In the genomic region with DNA sequence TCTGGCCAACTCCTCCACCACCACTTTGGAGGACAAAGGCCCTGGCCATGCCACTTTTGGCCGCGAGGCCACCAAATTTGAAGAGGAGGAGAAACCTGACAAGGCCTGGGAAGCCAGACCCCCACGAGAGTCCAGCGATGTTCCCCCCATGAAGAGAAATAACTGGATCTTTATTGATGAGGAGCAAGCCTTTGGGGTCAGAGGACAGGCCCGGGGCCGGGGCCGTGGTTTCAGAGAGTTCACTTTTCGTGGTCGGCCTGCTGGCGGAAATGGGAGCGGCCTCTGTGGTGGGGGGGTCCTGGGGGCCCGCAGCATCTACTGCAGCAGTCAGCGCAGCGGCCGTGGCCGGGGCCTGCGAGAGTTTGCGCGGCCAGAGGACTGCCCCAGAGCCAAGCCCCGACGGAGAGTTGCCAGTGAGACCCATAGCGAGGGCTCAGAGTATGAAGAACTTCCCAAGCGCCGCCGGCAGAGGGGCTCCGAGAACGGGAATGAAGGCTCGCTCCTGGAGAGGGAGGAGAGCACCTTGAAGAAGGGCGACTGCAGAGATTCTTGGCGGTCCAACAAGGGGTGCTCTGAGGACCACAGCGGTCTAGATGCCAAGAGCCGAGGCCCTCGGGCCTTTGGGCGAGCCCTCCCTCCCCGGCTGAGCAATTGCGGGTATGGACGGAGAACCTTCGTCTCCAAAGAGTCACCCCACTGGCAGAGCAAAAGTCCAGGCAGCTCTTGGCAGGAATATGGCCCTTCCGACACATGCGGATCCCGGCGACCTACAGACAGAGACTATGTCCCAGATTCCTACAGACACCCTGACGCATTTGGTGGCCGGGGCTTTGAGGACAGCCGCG, we compare ENCODE assay signal across 15 cellular contexts. TPM values are rescaled to one million over a fixed set of nuclear protein-coding genes. Genes with fewer than 3 reads are reported as not detected.
DNase-seq lines count a peak whose midpoint lies in the region; ATAC-seq and TF ChIP-seq lines count a peak whose summit lies in the region.
"Had no signal": no experiment of that assay in that cellular context is flagged by ENCODE, and none has a peak within 500 bp of the region (broad histone marks: within the 10 kb centered on the region; RNA-seq: fewer than 3 reads in every experiment).

No MANE protein-coding gene starts in this region.

- DNase-seq in MCF 10A (ENCODE audit: unreplicated experiment) (no peak), mammary epithelial cell (no peak), midbrain (lab: John Stamatoyannopoulos, UW) (peak; percentile 44), upper lobe of right lung (peak; percentile 57), tibial nerve (ENCODE audit: low spot score in 2 of 2) (no peak), NCI-H1048 (lab: John Stamatoyannopoulos, UW) (no peak)
- no peak for DNase-seq in effector memory CD8-positive, alpha-beta T cell
- DNase-seq: activated CD4-positive, alpha-beta T cell treated with anti-CD3 and anti-CD28 coated beads, Interleukin-2, amount 50 U/mL, for 48 hours; amniotic stem cell; CD8-positive, alpha-beta memory T cell; NCI-H1105 treated with DMSO at 0.1 percent for 48 hours; NCI-H774; stomach; SW 1271 had no signal

- intact Hi-C loops in MCF 10A (cut with micrococcal nuclease) (no loop called here), mammary epithelial cell (cut with micrococcal nuclease) (loop anchor here (5.0 kb wide), 2 partner anchors 43 to 108 kb away; no protein-coding TSS in a partner anchor), upper lobe of right lung (cut with DNase I) (loop anchor here (10.0 kb wide), 1 partner anchor 131 kb away; no protein-coding TSS in a partner anchor)

- TF ChIP-seq EP300 in tibial nerve (IDR thresholded peaks at IDR 0.05): no peak

- no peak overlapping the region for H3K27ac ChIP-seq in mammary epithelial cell (ENCODE audit: insufficient read depth, low read depth, low read length)
- H3K27ac ChIP-seq in upper lobe of right lung: no peak overlapping the region
- no peak overlapping the region for H3K27ac ChIP-seq in tibial nerve
- H3K27ac ChIP-seq: stomach had no signal

- ATAC-seq in effector memory CD8-positive, alpha-beta T cell (replicated peaks): no peak
- ATAC-seq in upper lobe of right lung (no peak), HG03196 (IDR thresholded peaks at IDR 0.05; ENCODE audit: unreplicated experiment) (no peak)

- no peak overlapping the region for H3K4me2 ChIP-seq in mammary epithelial cell (ENCODE audit: insufficient read depth, low read depth, low read length)

- no peaks in the 10 kb centered on the region for H3K9me3 Mint-ChIP-seq in MCF 10A (ENCODE audit: unreplicated experiment)
- H3K9me3 Mint-ChIP-seq in effector memory CD8-positive, alpha-beta T cell: no peaks in the 10 kb centered on the region
- H3K9me3 Mint-ChIP-seq: CD8-positive, alpha-beta memory T cell had no signal

- H3K27me3 ChIP-seq in mammary epithelial cell (ENCODE audit: insufficient read depth, low read length) (no peaks in the 10 kb centered on the region), upper lobe of right lung (no peaks in the 10 kb centered on the region), tibial nerve (no peaks in the 10 kb centered on the region)
- H3K27me3 ChIP-seq: stomach had no signal

- POLR2A ChIA-PET in MCF 10A (lab: Yijun Ruan, JAX): no interaction called here

- TF ChIP-seq CTCF in MCF 10A (IDR thresholded peaks at IDR 0.05; ENCODE audit: unreplicated experiment) (no peak), mammary epithelial cell (conservative IDR thresholded peaks at IDR 0.05 in 1 of 2, IDR thresholded peaks at IDR 0.05 in 1 of 2; ENCODE audit: extremely low read depth in 1 of 2, insufficient read depth in 1 of 2, low read depth in 1 of 2, low read length in 2 of 2) (no peak), upper lobe of right lung (IDR thresholded peaks at IDR 0.05) (no peak), tibial nerve (IDR thresholded peaks at IDR 0.05) (no peak)

- WGBS in mammary epithelial cell (ENCODE audit: low coverage, missing lambda C conversion rate): 91% methylated on average over 20 of the region's 46 CpGs
- 90 to 91% methylated on average over 45 to 46 of the region's 46 CpGs for WGBS in tibial nerve, 2 donors

- dilution Hi-C loops in mammary epithelial cell (cut with HindIII; ENCODE audit: low sequenced_read_pairs): no loop called here

- in situ Hi-C loops in mammary epithelial cell (cut with MboI; ENCODE audit: low sequenced_read_pairs in 2 of 2): no loop called here

- H3K36me3 ChIP-seq in mammary epithelial cell (ENCODE audit: insufficient read depth, low read length): peaks cover 48% of the 10 kb centered on the region
- peaks cover 100% of the 10 kb centered on the region for H3K36me3 ChIP-seq in upper lobe of right lung
- H3K36me3 ChIP-seq in tibial nerve: peaks cover 11 to 100% (median 40%) of the 10 kb centered on the region in 3 donors

- H3K4me3 Mint-ChIP-seq in MCF 10A (ENCODE audit: unreplicated experiment): no peak overlapping the region
- H3K4me3 Mint-ChIP-seq in effector memory CD8-positive, alpha-beta T cell: no peak overlapping the region
- H3K4me3 Mint-ChIP-seq: CD8-positive, alpha-beta memory T cell had no signal

- CTCF ChIA-PET in MCF 10A (lab: Yijun Ruan, JAX): interaction anchor here (0.7 to 1.0 kb wide), 2 partner anchors 10 to 411 kb away, joined by 3 to 4 read pairs; no protein-coding TSS in a partner anchor
- CTCF ChIA-PET in mammary epithelial cell (lab: Charles Lee; ENCODE audit: low non-redundant PET): no interaction called here

- H3K4me1 ChIP-seq in mammary epithelial cell (ENCODE audit: insufficient read depth, low read length) (no peaks in the 10 kb centered on the region), upper lobe of right lung (no peaks in the 10 kb centered on the region), tibial nerve (no peaks in the 10 kb centered on the region)
- H3K4me1 ChIP-seq: stomach had no signal

- H4K20me1 ChIP-seq in mammary epithelial cell (ENCODE audit: insufficient read depth, low read length): peaks cover 2% of the 10 kb centered on the region

- no peak overlapping the region for H3K4me3 ChIP-seq in mammary epithelial cell (replicated peaks in 1 of 3; ENCODE audit: insufficient read depth in 1 of 3, low read depth in 2 of 3, low read length in 3 of 3)
- no peak overlapping the region for H3K4me3 ChIP-seq in upper lobe of right lung
- H3K4me3 ChIP-seq in tibial nerve: no peak overlapping the region
- H3K4me3 ChIP-seq: stomach had no signal

- no peak overlapping the region for H3K27ac Mint-ChIP-seq in MCF 10A (ENCODE audit: low read depth, unreplicated experiment)
- H3K27ac Mint-ChIP-seq in effector memory CD8-positive, alpha-beta T cell: peak overlapping the region; percentile 13 to 29
- H3K27ac Mint-ChIP-seq: CD8-positive, alpha-beta memory T cell had no signal

- peaks cover 69% of the 10 kb centered on the region for H3K79me2 ChIP-seq in mammary epithelial cell (ENCODE audit: insufficient read depth, low read length)

- peaks cover 99% of the 10 kb centered on the region for H3K36me3 Mint-ChIP-seq in MCF 10A (ENCODE audit: insufficient read depth, unreplicated experiment)
- H3K36me3 Mint-ChIP-seq in effector memory CD8-positive, alpha-beta T cell (ENCODE audit: insufficient read depth): peaks cover 90% of the 10 kb centered on the region

- no peaks in the 10 kb centered on the region for H3K27me3 Mint-ChIP-seq in MCF 10A (ENCODE audit: insufficient read depth, unreplicated experiment)
- H3K27me3 Mint-ChIP-seq in effector memory CD8-positive, alpha-beta T cell: no peaks in the 10 kb centered on the region

- H3K9me3 ChIP-seq in mammary epithelial cell (replicated peaks; ENCODE audit: insufficient read depth, low read length): no peaks in the 10 kb centered on the region
- no peaks in the 10 kb centered on the region for H3K9me3 ChIP-seq in upper lobe of right lung
- H3K9me3 ChIP-seq in tibial nerve: no peaks in the 10 kb centered on the region
- H3K9me3 ChIP-seq: stomach had no signal

- no peak for TF ChIP-seq POLR2A in tibial nerve (IDR thresholded peaks at IDR 0.05)

- BruUV-seq in MCF 10A (replicated peaks; lab: Mats Ljungman, UMichigan) (TSS peak; percentile 40), mammary epithelial cell (replicated peaks; lab: Mats Ljungman, UMichigan) (no TSS peak)

- H2AFZ ChIP-seq in mammary epithelial cell (ENCODE audit: low read depth, low read length): no peak overlapping the region

- H3K9ac ChIP-seq in mammary epithelial cell (ENCODE audit: insufficient read depth, low read length): no peak overlapping the region

- no peaks in the 10 kb centered on the region for H3K4me1 Mint-ChIP-seq in MCF 10A (ENCODE audit: insufficient read depth, unreplicated experiment)
- peaks cover 5 to 6% of the 10 kb centered on the region in 2 donors for H3K4me1 Mint-ChIP-seq in effector memory CD8-positive, alpha-beta T cell (ENCODE audit: low read depth in 2 of 2)

RNA-seq across cellular contexts. Expression of a gene that starts 27.4 kb away (rescaled TPM):
- total RNA-seq in MCF 10A (2022) (19.7 and 24.5 TPM in 2 replicates), mammary epithelial cell (10 to 100 TPM; 16.0 to 19.6 TPM), upper lobe of right lung (25.2 TPM), tibial nerve (10 to 100 TPM; 33.3 to 45.9 (median 38.0) TPM)
- polyA plus RNA-seq in mammary epithelial cell: 10.6 TPM
- 8.6 TPM for polyA minus RNA-seq in mammary epithelial cell

RNA-seq across cellular contexts. Expression of a gene that starts 55.7 kb away (rescaled TPM):
- total RNA-seq in MCF 10A (2022) (20.0 and 22.7 TPM in 2 replicates), mammary epithelial cell (10 to 100 TPM; 17.5 to 21.7 TPM), upper lobe of right lung (27.9 TPM), tibial nerve (10 to 100 TPM; 32.7 to 45.7 (median 41.8) TPM)
- 22.9 TPM for polyA plus RNA-seq in mammary epithelial cell
- 22.6 TPM for polyA minus RNA-seq in mammary epithelial cell

Comparison
In these comparisons a context has a peak if more than half of its experiments do, and no peak if none do; other contexts are left out.
1. DNase-seq: peak in midbrain (single experiment) and upper lobe of right lung (single experiment); none in MCF 10A (single experiment), mammary epithelial cell (single experiment), effector memory CD8-positive, alpha-beta T cell (0 of 3), tibial nerve (0 of 2) and NCI-H1048 (single experiment).